26 cellular contexts compared by ENCODE assay signal in genomic region chr17:49002331-49002730, GRCh38. TPM values are rescaled to one million over a fixed set of nuclear protein-coding genes. Genes with fewer than 3 reads are reported as not detected.
DNase-seq lines count a peak whose midpoint lies in the region; ATAC-seq, FAIRE-seq and TF ChIP-seq lines count a peak whose summit lies in the region.
"Had no signal": no experiment of that assay in that cellular context is flagged by ENCODE, and none has a peak within 500 bp of the region (broad histone marks: within the 10 kb centered on the region; RNA-seq: fewer than 3 reads in every experiment).

No MANE protein-coding gene starts in this region.

- H3K4me3 Mint-ChIP-seq in GM23338: peak overlapping the region; percentile 90
- peak overlapping the region; percentile 95 for H3K4me3 Mint-ChIP-seq in neural crest cell
- no peak overlapping the region for H3K4me3 Mint-ChIP-seq in activated CD8-positive, alpha-beta T cell treated with anti-CD3 and anti-CD28 coated beads, Interleukin-2, amount 10 ng/mL, durations not matched to agents 7 days and 5 days
- H3K4me3 Mint-ChIP-seq: activated naive CD8-positive, alpha-beta T cell treated with anti-CD3 and anti-CD28 coated beads, Interleukin-2, amount 10 ng/mL, durations not matched to agents 7 days and 5 days; activated T-helper 17 cell treated with anti-CD3 and anti-CD28 coated beads, Interleukin-2, amount 50 U/mL, for 72 hours; CD4-positive, alpha-beta memory T cell; memory B cell; naive thymus-derived CD4-positive, alpha-beta T cell had no signal

- H3K4me3 ChIP-seq in GM23338 (peak overlapping the region; percentile 78), PC-3 (ENCODE audit: low read length) (no peak overlapping the region), endothelial cell of umbilical vein (replicated peaks in 1 of 3; ENCODE audit: insufficient read depth in 1 of 3, low read depth in 1 of 3, low read length in 3 of 3) (no peak overlapping the region), breast epithelium (no peak overlapping the region)
- H3K4me3 ChIP-seq: prostate gland had no signal

- H3K79me2 ChIP-seq in GM23338 (replicated peaks; ENCODE audit: insufficient read depth) (peaks cover 100% of the 10 kb centered on the region), PC-3 (ENCODE audit: low read length) (no peaks in the 10 kb centered on the region), endothelial cell of umbilical vein (ENCODE audit: control insufficient read depth, insufficient read depth, low read length) (peaks cover 99% of the 10 kb centered on the region)

- H3K9me3 ChIP-seq in PC-3 (ENCODE audit: low read length) (no peaks in the 10 kb centered on the region), endothelial cell of umbilical vein (replicated peaks; ENCODE audit: control insufficient read depth, insufficient read depth, low read length) (no peaks in the 10 kb centered on the region), breast epithelium (no peaks in the 10 kb centered on the region)
- H3K9me3 ChIP-seq: prostate gland had no signal

- peak overlapping the region; percentile 23; the same call in 1 of the 2 replicates for H3K9ac ChIP-seq in PC-3 (ENCODE audit: low read length)
- H3K9ac ChIP-seq in endothelial cell of umbilical vein (replicated peaks; ENCODE audit: extremely low read depth, insufficient read depth, low read length): no peak overlapping the region

- CTCF ChIA-PET in PC-3 (lab: Charles Lee): no interaction called here
- CTCF ChIA-PET in endothelial cell of umbilical vein (lab: Charles Lee): interaction anchor here (1.1 to 5.1 kb wide), 6 partner anchors 10 to 50 kb away, joined by 3 to 38 read pairs (median 6); no protein-coding TSS in a partner anchor
- CTCF ChIA-PET in activated CD8-positive, alpha-beta T cell treated with anti-CD3 and anti-CD28 coated beads, Interleukin-2, amount 10 ng/mL, durations not matched to agents 7 days and 5 days (lab: Charles Lee): no interaction called here

- ATAC-seq in GM23338 (no peak), PC-3 (no peak), HG03175 (IDR thresholded peaks at IDR 0.05; ENCODE audit: unreplicated experiment) (no peak)
- no peak for ATAC-seq in activated CD8-positive, alpha-beta T cell treated with anti-CD3 and anti-CD28 coated beads, Interleukin-2, amount 10 ng/mL, durations not matched to agents 7 days and 5 days
- ATAC-seq: activated T-helper 17 cell treated with anti-CD3 and anti-CD28 coated beads, Interleukin-2, amount 50 U/mL, for 72 hours; naive thymus-derived CD4-positive, alpha-beta T cell had no signal

- H3K9me2 ChIP-seq in GM23338 (ENCODE audit: insufficient read depth): no peaks in the 10 kb centered on the region
- no peaks in the 10 kb centered on the region for H3K9me2 ChIP-seq in PC-3 (replicated peaks; ENCODE audit: low read length)

- no peaks in the 10 kb centered on the region for H3K27me3 ChIP-seq in GM23338 (ENCODE audit: insufficient read depth)
- peaks cover 98% of the 10 kb centered on the region for H3K27me3 ChIP-seq in PC-3 (ENCODE audit: low read length)
- no peaks in the 10 kb centered on the region for H3K27me3 ChIP-seq in endothelial cell of umbilical vein (ENCODE audit: control insufficient read depth in 2 of 2, insufficient read depth in 2 of 2, low read length in 2 of 2)
- H3K27me3 ChIP-seq in breast epithelium: peaks cover 9 to 100% of the 10 kb centered on the region in 2 donors
- H3K27me3 ChIP-seq: brain microvascular endothelial cell had no signal

- POLR2A ChIA-PET in PC-3 (lab: Charles Lee; ENCODE audit: unreplicated experiment): no interaction called here
- POLR2A ChIA-PET in endothelial cell of umbilical vein (lab: Charles Lee): no interaction called here
- POLR2A ChIA-PET in activated CD8-positive, alpha-beta T cell treated with anti-CD3 and anti-CD28 coated beads, Interleukin-2, amount 10 ng/mL, durations not matched to agents 7 days and 5 days (lab: Charles Lee): no interaction called here

- H3K4me1 Mint-ChIP-seq in GM23338: peaks cover 52% of the 10 kb centered on the region
- peaks cover 78% of the 10 kb centered on the region for H3K4me1 Mint-ChIP-seq in neural crest cell
- peaks cover 14% of the 10 kb centered on the region for H3K4me1 Mint-ChIP-seq in activated CD8-positive, alpha-beta T cell treated with anti-CD3 and anti-CD28 coated beads, Interleukin-2, amount 10 ng/mL, durations not matched to agents 7 days and 5 days (ENCODE audit: low read depth)
- H3K4me1 Mint-ChIP-seq: activated T-helper 17 cell treated with anti-CD3 and anti-CD28 coated beads, Interleukin-2, amount 50 U/mL, for 72 hours had no signal

- H3F3A ChIP-seq in GM23338 (replicated peaks; ENCODE audit: low read depth): 0 out of 2 replicates have a peak, but pooled peaks cover 14% of the 10 kb centered on the region
- H3F3A ChIP-seq in PC-3 (ENCODE audit: low read length, unreplicated experiment): no peaks in the 10 kb centered on the region

- H3K27me3 Mint-ChIP-seq in GM23338 (ENCODE audit: insufficient read depth, low read depth, poor library complexity) (peaks cover 20% of the 10 kb centered on the region), neural crest cell (ENCODE audit: low read depth) (peaks cover 16% of the 10 kb centered on the region)
- H3K27me3 Mint-ChIP-seq in activated CD8-positive, alpha-beta T cell treated with anti-CD3 and anti-CD28 coated beads, Interleukin-2, amount 10 ng/mL, durations not matched to agents 7 days and 5 days (ENCODE audit: low read depth): peaks cover 87% of the 10 kb centered on the region

- BruUV-seq in PC-3 (replicated peaks; lab: Mats Ljungman, UMichigan) (no TSS peak), endothelial cell of umbilical vein (replicated peaks; lab: Mats Ljungman, UMichigan) (no TSS peak)

- FAIRE-seq in endothelial cell of umbilical vein (lab: Jason Lieb, UNC): no peak

- peaks cover 62% of the 10 kb centered on the region for H3K4me1 ChIP-seq in GM23338 (ENCODE audit: insufficient read depth)
- no peaks in the 10 kb centered on the region for H3K4me1 ChIP-seq in PC-3 (ENCODE audit: insufficient read depth, low read length)
- peaks cover 41% of the 10 kb centered on the region for H3K4me1 ChIP-seq in endothelial cell of umbilical vein (ENCODE audit: control insufficient read depth, extremely low read depth, insufficient read depth, low read length)
- H3K4me1 ChIP-seq in breast epithelium: peaks cover 0 to 4% of the 10 kb centered on the region in 2 donors
- H3K4me1 ChIP-seq: prostate gland had no signal

- no peak for DNase-seq in GM23338 (ENCODE audit: low spot score)
- no peak for DNase-seq in PC-3
- DNase-seq in endothelial cell of umbilical vein (ENCODE audit: low read depth, low spot score): peak; percentile 7
- no peak for DNase-seq in neural crest cell (ENCODE audit: low read depth, low spot score)
- DNase-seq in activated CD8-positive, alpha-beta T cell treated with anti-CD3 and anti-CD28 coated beads, Interleukin-2, amount 10 ng/mL, durations not matched to agents 7 days and 5 days: no peak
- no peak for DNase-seq in HUDEP-2 (lab: John Stamatoyannopoulos, UW; ENCODE audit: unreplicated experiment in 76 of 76)
- DNase-seq in breast epithelium (ENCODE audit: low spot score in 2 of 2): no peak
- DNase-seq: activated CD4-positive, alpha-beta T cell treated with anti-CD3 and anti-CD28 coated beads for 48 hours; activated naive CD8-positive, alpha-beta T cell treated with anti-CD3 and anti-CD28 coated beads, Interleukin-2, amount 10 ng/mL, durations not matched to agents 7 days and 5 days; brain microvascular endothelial cell; CD4-positive, alpha-beta memory T cell; cortex of kidney; foreskin melanocyte; GF-D8; naive thymus-derived CD4-positive, alpha-beta T cell; NCI-H1092; NCI-H446 treated with DMSO at 0.1 percent for 48 hours; stimulated activated CD4-positive, alpha-beta T cell treated with anti-CD3 and anti-CD28 coated beads, Interleukin-2, amount 100 ng/mL, for 24 hours; stimulated activated naive CD4-positive, alpha-beta T cell treated with Interleukin-2 at 50 U/mL for 16 hours; SW 1271 had no signal

- TF ChIP-seq POLR2A in endothelial cell of umbilical vein (IDR thresholded peaks at IDR 0.05; ENCODE audit: low read depth, low read length) (no peak), breast epithelium (IDR thresholded peaks at IDR 0.05) (no peak)

- H2AFZ ChIP-seq in GM23338 (no peak overlapping the region), PC-3 (ENCODE audit: low read length) (no peak overlapping the region), endothelial cell of umbilical vein (ENCODE audit: low read depth, low read length) (no peak overlapping the region)

- H3K9me3 Mint-ChIP-seq in GM23338 (no peaks in the 10 kb centered on the region; the same call in 2 of the 3 replicates), neural crest cell (no peaks in the 10 kb centered on the region)
- H3K9me3 Mint-ChIP-seq in activated CD8-positive, alpha-beta T cell treated with anti-CD3 and anti-CD28 coated beads, Interleukin-2, amount 10 ng/mL, durations not matched to agents 7 days and 5 days (ENCODE audit: insufficient read depth): no peaks in the 10 kb centered on the region
- H3K9me3 Mint-ChIP-seq: activated naive CD8-positive, alpha-beta T cell treated with anti-CD3 and anti-CD28 coated beads, Interleukin-2, amount 10 ng/mL, durations not matched to agents 7 days and 5 days; activated T-helper 17 cell treated with anti-CD3 and anti-CD28 coated beads, Interleukin-2, amount 50 U/mL, for 72 hours had no signal

- H3K27ac Mint-ChIP-seq in GM23338: no peak overlapping the region; the same call in 1 of the 2 replicates
- H3K27ac Mint-ChIP-seq in neural crest cell (ENCODE audit: unreplicated experiment): no peak overlapping the region
- no peak overlapping the region for H3K27ac Mint-ChIP-seq in activated CD8-positive, alpha-beta T cell treated with anti-CD3 and anti-CD28 coated beads, Interleukin-2, amount 10 ng/mL, durations not matched to agents 7 days and 5 days
- H3K27ac Mint-ChIP-seq: activated naive CD8-positive, alpha-beta T cell treated with anti-CD3 and anti-CD28 coated beads, Interleukin-2, amount 10 ng/mL, durations not matched to agents 7 days and 5 days; activated T-helper 17 cell treated with anti-CD3 and anti-CD28 coated beads, Interleukin-2, amount 50 U/mL, for 72 hours; CD4-positive, alpha-beta memory T cell; memory B cell; naive thymus-derived CD4-positive, alpha-beta T cell had no signal

- no peak for TF ChIP-seq CTCF in GM23338 (conservative IDR thresholded peaks at IDR 0.05; ENCODE audit: low read depth in 2 of 2)
- no peak for TF ChIP-seq CTCF in PC-3 (conservative IDR thresholded peaks at IDR 0.05; ENCODE audit: low read depth, low read length)
- TF ChIP-seq CTCF in endothelial cell of umbilical vein (IDR thresholded peaks at IDR 0.05; ENCODE audit: extremely low read depth in 1 of 2, insufficient read depth in 1 of 2, low read depth in 1 of 2, low read length in 2 of 2): no peak
- TF ChIP-seq CTCF in neural crest cell (conservative IDR thresholded peaks at IDR 0.05): no peak
- no peak for TF ChIP-seq CTCF in breast epithelium (IDR thresholded peaks at IDR 0.05)

- peaks cover 51% of the 10 kb centered on the region for H4K20me1 ChIP-seq in GM23338 (replicated peaks; ENCODE audit: insufficient read depth)
- H4K20me1 ChIP-seq in PC-3 (ENCODE audit: low read length): no peaks in the 10 kb centered on the region
- no peaks in the 10 kb centered on the region for H4K20me1 ChIP-seq in endothelial cell of umbilical vein (replicated peaks; ENCODE audit: control insufficient read depth, extremely low read depth, insufficient read depth, low read length)

- H3K27ac ChIP-seq in GM23338 (ENCODE audit: low read depth) (no peak overlapping the region), PC-3 (ENCODE audit: low read length) (peak overlapping the region; percentile 48; the same call in 1 of the 2 replicates), endothelial cell of umbilical vein (ENCODE audit: insufficient read depth, low read depth, low read length) (no peak overlapping the region), breast epithelium (no peak overlapping the region)
- H3K27ac ChIP-seq: prostate gland had no signal

- H3K4me2 ChIP-seq in GM23338: peak overlapping the region; percentile 79
- H3K4me2 ChIP-seq in PC-3 (ENCODE audit: low read length): no peak overlapping the region
- H3K4me2 ChIP-seq in endothelial cell of umbilical vein (ENCODE audit: insufficient read depth, low read length): peak overlapping the region; percentile 99

- peaks cover 8% of the 10 kb centered on the region for H3K36me3 ChIP-seq in GM23338 (ENCODE audit: insufficient read depth)
- H3K36me3 ChIP-seq in PC-3 (ENCODE audit: low read depth, low read length): no peaks in the 10 kb centered on the region
- peaks cover 0 to 8% of the 10 kb centered on the region in 2 experiments for H3K36me3 ChIP-seq in endothelial cell of umbilical vein (ENCODE audit: control insufficient read depth in 2 of 2, extremely low read depth in 1 of 2, insufficient read depth in 2 of 2, low read length in 2 of 2)
- H3K36me3 ChIP-seq in breast epithelium: no peaks in the 10 kb centered on the region
- H3K36me3 ChIP-seq: prostate gland had no signal

- no peaks in the 10 kb centered on the region for H3K9me1 ChIP-seq in endothelial cell of umbilical vein (replicated peaks; ENCODE audit: control insufficient read depth, extremely low read depth, insufficient read depth, low read length)

- H3K36me3 Mint-ChIP-seq in GM23338 (ENCODE audit: low read depth) (peaks cover 86% of the 10 kb centered on the region), neural crest cell (ENCODE audit: low read depth) (peaks cover 33% of the 10 kb centered on the region)
- H3K36me3 Mint-ChIP-seq in activated CD8-positive, alpha-beta T cell treated with anti-CD3 and anti-CD28 coated beads, Interleukin-2, amount 10 ng/mL, durations not matched to agents 7 days and 5 days (ENCODE audit: low read depth): no peaks in the 10 kb centered on the region
- H3K36me3 Mint-ChIP-seq: activated naive CD8-positive, alpha-beta T cell treated with anti-CD3 and anti-CD28 coated beads, Interleukin-2, amount 10 ng/mL, durations not matched to agents 7 days and 5 days; CD4-positive, alpha-beta memory T cell; memory B cell had no signal

- dilution Hi-C loops in endothelial cell of umbilical vein (cut with MboI; ENCODE audit: extremely low pct_ligation_motif_present, low sequenced_read_pairs): no loop called here

- intact Hi-C loops in PC-3 (cut with micrococcal nuclease) (no loop called here), endothelial cell of umbilical vein (cut with micrococcal nuclease) (no loop called here), breast epithelium (cut with DNase I; ENCODE audit: low total_unique reads) (no loop called here)

RNA-seq across cellular contexts. Expression of gene IGF2BP1, which starts 5.1 kb away (rescaled TPM):
- 231 and 249 TPM in 2 replicates for total RNA-seq in GM23338 (2014; rRNA removed; shearing (Covaris generic))
- polyA plus RNA-seq in GM23338 (2016; fragmentation: Nextera tagmentation; extraction: Ambion mirVana) (66.1 and 68.6 TPM in 2 replicates), endothelial cell of umbilical vein (8.6 and 9.5 TPM in 2 replicates)
- total RNA-seq in PC-3 (2014; rRNA removed) (1.2 and 1.3 TPM in 2 replicates), endothelial cell of umbilical vein (91.7 and 99.5 TPM in 2 replicates), neural crest cell (536 and 543 TPM in 2 replicates), breast epithelium (not detected)
- 14.9 and 17.4 TPM in 2 replicates for polyA plus RNA-seq in endothelial cell of umbilical vein (2011; cell fraction: cytosol; rRNA removed)
- 44.6 and 46.9 TPM in 2 replicates for polyA plus RNA-seq in endothelial cell of umbilical vein (2011; cell fraction: nucleus; rRNA removed)
- polyA plus RNA-seq in endothelial cell of umbilical vein (2012): 22.5 and 26.3 TPM in 2 replicates
- polyA minus RNA-seq in endothelial cell of umbilical vein: 18.7 and 24.3 TPM in 2 replicates
- 13.1 TPM for polyA minus RNA-seq in endothelial cell of umbilical vein (2011; cell fraction: cytosol; rRNA and poly(A)+ RNA removed)
- polyA minus RNA-seq in endothelial cell of umbilical vein (2011; cell fraction: nucleus; rRNA and poly(A)+ RNA removed): 25.2 and 30.8 TPM in 2 replicates
- total RNA-seq in activated CD8-positive, alpha-beta T cell treated with anti-CD3 and anti-CD28 coated beads, Interleukin-2, amount 10 ng/mL, durations not matched to agents 7 days and 5 days: not detected
- total RNA-seq: activated naive CD8-positive, alpha-beta T cell treated with anti-CD3 and anti-CD28 coated beads, Interleukin-2, amount 10 ng/mL, durations not matched to agents 7 days and 5 days; CD4-positive, alpha-beta memory T cell; naive thymus-derived CD4-positive, alpha-beta T cell had no signal
- polyA plus RNA-seq: CD4-positive, alpha-beta memory T cell; naive thymus-derived CD4-positive, alpha-beta T cell had no signal

RNA-seq across cellular contexts. Expression of gene GIP, which starts 33.9 kb away (rescaled TPM):
- not detected in 2 replicates for total RNA-seq in GM23338 (2014; rRNA removed; shearing (Covaris generic))
- polyA plus RNA-seq in GM23338 (2016; fragmentation: Nextera tagmentation; extraction: Ambion mirVana) (0.43 and 1.3 TPM in 2 replicates), endothelial cell of umbilical vein (not detected in 2 replicates)
- total RNA-seq in PC-3 (2014; rRNA removed) (not detected in 2 replicates), endothelial cell of umbilical vein (not detected in 2 replicates), neural crest cell (not detected in 2 replicates), breast epithelium (not detected)
- polyA plus RNA-seq in endothelial cell of umbilical vein (2011; cell fraction: cytosol; rRNA removed): not detected in 2 replicates
- not detected in 2 replicates for polyA plus RNA-seq in endothelial cell of umbilical vein (2011; cell fraction: nucleus; rRNA removed)
- not detected in 2 replicates for polyA plus RNA-seq in endothelial cell of umbilical vein (2012)
- not detected in 2 replicates for polyA minus RNA-seq in endothelial cell of umbilical vein
- polyA minus RNA-seq in endothelial cell of umbilical vein (2011; cell fraction: cytosol; rRNA and poly(A)+ RNA removed): not detected
- polyA minus RNA-seq in endothelial cell of umbilical vein (2011; cell fraction: nucleus; rRNA and poly(A)+ RNA removed): not detected in 2 replicates
- total RNA-seq in activated CD8-positive, alpha-beta T cell treated with anti-CD3 and anti-CD28 coated beads, Interleukin-2, amount 10 ng/mL, durations not matched to agents 7 days and 5 days: not detected
- total RNA-seq: activated naive CD8-positive, alpha-beta T cell treated with anti-CD3 and anti-CD28 coated beads, Interleukin-2, amount 10 ng/mL, durations not matched to agents 7 days and 5 days; activated T-helper 17 cell treated with anti-CD3 and anti-CD28 coated beads, Interleukin-2, amount 50 U/mL, for 72 hours; CD4-positive, alpha-beta memory T cell; epithelial cell of proximal tubule; LHCN-M2; naive thymus-derived CD4-positive, alpha-beta T cell; prostate gland had no signal
- polyA plus RNA-seq: CD4-positive, alpha-beta memory T cell; naive thymus-derived CD4-positive, alpha-beta T cell had no signal

RNA-seq across cellular contexts. Expression of gene SNF8, which starts 57.7 kb away (rescaled TPM):
- total RNA-seq in GM23338 (2014; rRNA removed; shearing (Covaris generic)): 88.5 and 114 TPM in 2 replicates
- polyA plus RNA-seq in GM23338 (2016; fragmentation: Nextera tagmentation; extraction: Ambion mirVana) (103 and 113 TPM in 2 replicates), endothelial cell of umbilical vein (176 and 194 TPM in 2 replicates)
- total RNA-seq in PC-3 (2014; rRNA removed) (278 TPM in 2 replicates), endothelial cell of umbilical vein (166 and 173 TPM in 2 replicates), neural crest cell (146 and 153 TPM in 2 replicates), breast epithelium (10 to 100 TPM; 75.7 to 83.4 (median 76.7) TPM)
- polyA plus RNA-seq in endothelial cell of umbilical vein (2011; cell fraction: cytosol; rRNA removed): 179 and 209 TPM in 2 replicates
- polyA plus RNA-seq in endothelial cell of umbilical vein (2011; cell fraction: nucleus; rRNA removed): 94.3 and 101 TPM in 2 replicates
- polyA plus RNA-seq in endothelial cell of umbilical vein (2012): 145 and 159 TPM in 2 replicates
- polyA minus RNA-seq in endothelial cell of umbilical vein: 95.6 and 113 TPM in 2 replicates
- polyA minus RNA-seq in endothelial cell of umbilical vein (2011; cell fraction: cytosol; rRNA and poly(A)+ RNA removed): 67.4 TPM
- polyA minus RNA-seq in endothelial cell of umbilical vein (2011; cell fraction: nucleus; rRNA and poly(A)+ RNA removed): 22.8 and 28.7 TPM in 2 replicates
- 100 to 1,000 TPM; 124 to 125 TPM for total RNA-seq in activated CD8-positive, alpha-beta T cell treated with anti-CD3 and anti-CD28 coated beads, Interleukin-2, amount 10 ng/mL, durations not matched to agents 7 days and 5 days

Comparison
In these comparisons a context has a peak if more than half of its experiments do, and no peak if none do; other contexts are left out.
1. RNA of gene IGF2BP1, which starts 5.1 kb away (total RNA-seq): 536 to 543 TPM in neural crest cell, 231 to 249 TPM in GM23338 and 91.7 to 99.5 TPM in endothelial cell of umbilical vein; 1.2 to 1.3 TPM in PC-3, not detected in activated CD8-positive, alpha-beta T cell treated with anti-CD3 and anti-CD28 coated beads, Interleukin-2, amount 10 ng/mL, durations not matched to agents 7 days and 5 days and not detected in breast epithelium; every median in the first group is over 10 times any median in the second.